18 cellular contexts compared by ENCODE assay signal in the genomic region with DNA sequence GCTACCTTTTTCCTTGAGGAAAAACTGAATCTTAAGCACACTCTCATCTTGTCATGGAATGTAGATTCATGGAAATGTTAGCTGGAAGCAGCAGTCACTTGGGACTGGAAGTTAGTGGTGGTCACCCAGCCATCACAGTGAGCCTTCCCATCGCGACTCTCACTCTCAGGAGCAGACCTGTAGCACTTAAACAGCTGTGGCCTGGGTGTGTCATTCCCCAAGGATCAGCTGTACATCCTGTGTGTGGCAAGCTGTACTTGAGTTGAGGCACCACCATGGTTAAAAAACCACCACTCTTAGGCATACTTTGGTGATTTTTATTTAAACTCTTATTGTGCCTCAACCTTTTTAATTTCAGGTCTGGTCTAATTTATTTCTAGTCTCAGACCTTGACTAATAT.
"Had no signal": no experiment of that assay in that cellular context is flagged by ENCODE, and none has a peak within 500 bp of the region (broad histone marks: within the 10 kb centered on the region; RNA-seq: fewer than 3 reads in every experiment).

No MANE protein-coding gene starts in this region.

- H3K9ac ChIP-seq: neural progenitor cell had no signal

- H3K27ac ChIP-seq: esophagus muscularis mucosa, neural progenitor cell, prostate gland, right atrium auricular region, suprapubic skin, vagina had no signal

- H3K9me3 ChIP-seq: adrenal gland, esophagus muscularis mucosa, heart right ventricle, prostate gland, right atrium auricular region, suprapubic skin, vagina had no signal

- H3K27me3 ChIP-seq: adrenal gland, esophagus muscularis mucosa, heart right ventricle, neural progenitor cell, right atrium auricular region, suprapubic skin, vagina had no signal

- H3K4me3 Mint-ChIP-seq: activated CD4-positive, alpha-beta T cell treated with anti-CD3 and anti-CD28 coated beads for 36 hours; activated CD8-positive, alpha-beta memory T cell treated with anti-CD3 and anti-CD28 coated beads, Interleukin-2, amount 10 ng/mL, durations not matched to agents 7 days and 5 days; activated T-cell treated with anti-CD3 and anti-CD28 coated beads, Interleukin-2, amount 50 U/mL, for 4 hours; neural progenitor cell; stimulated activated naive CD8-positive, alpha-beta T cell treated with anti-CD3 and anti-CD28 coated beads, Interleukin-15, amount 100 ng/mL, for 72 hours had no signal

- DNase-seq: activated CD4-positive, alpha-beta T cell treated with anti-CD3 and anti-CD28 coated beads for 36 hours; activated CD4-positive, alpha-beta T cell treated with anti-CD3 and anti-CD28 coated beads, Interleukin-2, amount 50 U/mL, for 48 hours; activated CD8-positive, alpha-beta memory T cell treated with anti-CD3 and anti-CD28 coated beads, Interleukin-2, amount 10 ng/mL, durations not matched to agents 7 days and 5 days; activated effector memory CD4-positive, alpha-beta T cell treated with anti-CD3 and anti-CD28 coated beads, Interleukin-2, amount 50 U/mL, for 16 hours; activated naive CD4-positive, alpha-beta T cell treated with anti-CD3 and anti-CD28 coated beads, Interleukin-2, amount 50 U/mL, for 16 hours; activated T-cell treated with anti-CD3 and anti-CD28 coated beads, Interleukin-2, amount 50 U/mL, for 4 hours; effector memory CD4-positive, alpha-beta T cell; heart right ventricle; left cardiac atrium; stimulated activated naive CD8-positive, alpha-beta T cell treated with anti-CD3 and anti-CD28 coated beads, Interleukin-15, amount 100 ng/mL, for 72 hours; trophoblast cell had no signal

- H3K4me1 ChIP-seq: neural progenitor cell, prostate gland had no signal

- H3K9me3 Mint-ChIP-seq: activated T-cell treated with anti-CD3 and anti-CD28 coated beads, Interleukin-2, amount 50 U/mL, for 4 hours; neural progenitor cell; stimulated activated naive CD8-positive, alpha-beta T cell treated with anti-CD3 and anti-CD28 coated beads, Interleukin-15, amount 100 ng/mL, for 72 hours had no signal

- H3K4me2 ChIP-seq: neural progenitor cell had no signal

- H3K4me3 ChIP-seq: adrenal gland, esophagus muscularis mucosa, heart right ventricle, neural progenitor cell, prostate gland, right atrium auricular region, suprapubic skin, vagina had no signal

- H3K4me1 Mint-ChIP-seq: neural progenitor cell had no signal

- H3K27me3 Mint-ChIP-seq: activated CD4-positive, alpha-beta T cell treated with anti-CD3 and anti-CD28 coated beads for 36 hours; activated CD8-positive, alpha-beta memory T cell treated with anti-CD3 and anti-CD28 coated beads, Interleukin-2, amount 10 ng/mL, durations not matched to agents 7 days and 5 days; stimulated activated naive CD8-positive, alpha-beta T cell treated with anti-CD3 and anti-CD28 coated beads, Interleukin-15, amount 100 ng/mL, for 72 hours had no signal

- H3K27ac Mint-ChIP-seq: activated CD4-positive, alpha-beta T cell treated with anti-CD3 and anti-CD28 coated beads for 36 hours; neural progenitor cell had no signal
